Comparison of ENCODE assay signal across 15 cellular contexts in the genomic region with DNA sequence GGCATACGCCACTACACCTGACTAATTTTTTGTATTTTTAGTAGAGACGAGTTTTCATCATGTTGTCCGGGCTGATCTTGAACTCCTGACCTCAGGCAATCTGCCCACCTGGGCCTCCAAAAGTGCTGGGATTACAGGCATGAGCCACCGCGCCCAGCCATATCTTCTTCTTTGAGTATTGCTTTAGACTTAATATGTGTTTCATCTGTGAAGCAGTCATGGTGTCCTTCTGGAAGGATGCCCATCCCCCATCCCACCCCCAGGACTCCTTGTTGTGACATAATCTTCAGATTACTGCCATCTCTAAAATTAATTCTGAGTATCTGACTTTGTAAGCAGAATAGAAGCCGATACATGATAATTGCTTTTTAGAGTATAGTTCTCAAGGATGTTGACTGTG. TPM values are rescaled to one million over a fixed set of nuclear protein-coding genes. Genes with fewer than 3 reads are reported as not detected.
DNase-seq lines count a peak whose midpoint lies in the region; ATAC-seq and TF ChIP-seq lines count a peak whose summit lies in the region.
"Had no signal": no experiment of that assay in that cellular context is flagged by ENCODE, and none has a peak within 500 bp of the region (broad histone marks: within the 10 kb centered on the region; RNA-seq: fewer than 3 reads in every experiment).

No MANE protein-coding gene starts in this region.

- peaks cover 2 to 10% (median 4%) of the 10 kb centered on the region in 3 donors for H3K9me3 Mint-ChIP-seq in T-cell
- H3K9me3 Mint-ChIP-seq in endothelial cell (ENCODE audit: unreplicated experiment): no peaks in the 10 kb centered on the region

- no peaks in the 10 kb centered on the region for H3K9me3 ChIP-seq in colonic mucosa
- H3K9me3 ChIP-seq in spleen: peaks cover 7 to 17% (median 13%) of the 10 kb centered on the region in 8 donors
- H3K9me3 ChIP-seq in hepatocyte (ENCODE audit: low read depth): peaks cover 14% of the 10 kb centered on the region
- H3K9me3 ChIP-seq: BE2C had no signal

- TF ChIP-seq CTCF in endothelial cell (IDR thresholded peaks at IDR 0.05; ENCODE audit: unreplicated experiment) (no peak), colonic mucosa (IDR thresholded peaks at IDR 0.05) (no peak), spleen (IDR thresholded peaks at IDR 0.05 in 8 of 11, conservative IDR thresholded peaks at IDR 0.05 in 3 of 11) (no peak), hepatocyte (IDR thresholded peaks at IDR 0.05; ENCODE audit: poor library complexity) (no peak)

- TF ChIP-seq POLR2A in spleen (IDR thresholded peaks at IDR 0.05): no peak

- H3K27me3 Mint-ChIP-seq in T-cell (no peaks in the 10 kb centered on the region), endothelial cell (ENCODE audit: unreplicated experiment) (peaks cover 3% of the 10 kb centered on the region)

- no peak overlapping the region for H3K27ac ChIP-seq in colonic mucosa
- H3K27ac ChIP-seq in spleen: no peak overlapping the region
- H3K27ac ChIP-seq in hepatocyte: no peak overlapping the region
- H3K27ac ChIP-seq: C4-2B, GM23248 had no signal

- no peaks in the 10 kb centered on the region for H3K4me1 ChIP-seq in colonic mucosa
- peaks cover 0 to under 1% (median 0%) of the 10 kb centered on the region in 6 donors for H3K4me1 ChIP-seq in spleen
- H3K4me1 ChIP-seq in hepatocyte (ENCODE audit: insufficient read depth): no peaks in the 10 kb centered on the region
- H3K4me1 ChIP-seq: BE2C had no signal

- 93 to 97% (median 95%) methylated on average over 6 of the region's 6 CpGs for WGBS in spleen, 5 donors
- 97% methylated on average over 6 of the region's 6 CpGs for WGBS in hepatocyte (ENCODE audit: low lambda C conversion rate, missing lambda C conversion rate)

- H3K9ac ChIP-seq in colonic mucosa (ENCODE audit: low read depth in 2 of 2, low read length in 2 of 2): no peak overlapping the region
- H3K9ac ChIP-seq: GM23248 had no signal

- H3K27me3 ChIP-seq in colonic mucosa: no peaks in the 10 kb centered on the region
- H3K27me3 ChIP-seq in spleen (replicated peaks in 1 of 7): no peaks in the 10 kb centered on the region
- H3K27me3 ChIP-seq in hepatocyte: no peaks in the 10 kb centered on the region
- H3K27me3 ChIP-seq: BE2C had no signal

- H3K36me3 Mint-ChIP-seq in T-cell (peaks cover 63% of the 10 kb centered on the region), endothelial cell (ENCODE audit: low read depth, unreplicated experiment) (peaks cover 52% of the 10 kb centered on the region)

- peak overlapping the region; percentile 22 to 70 for H3K27ac Mint-ChIP-seq in T-cell
- H3K27ac Mint-ChIP-seq in endothelial cell (ENCODE audit: unreplicated experiment): peak overlapping the region; percentile 48

- DNase-seq in left ventricle myocardium superior (no peak), Right ventricle myocardium inferior (ENCODE audit: missing footprints) (no peak), T-cell (no peak), endothelial cell (ENCODE audit: low spot score) (no peak), colonic mucosa (no peak), spleen (no peak), hepatocyte (ENCODE audit: low spot score) (no peak)
- DNase-seq: BE2C; CD8-positive, alpha-beta T cell; COR-L47; DMS53; GM23248 had no signal

- H3K79me2 ChIP-seq in hepatocyte: no peaks in the 10 kb centered on the region

- CTCF ChIA-PET in T-cell (lab: Charles Lee): interaction anchor here in 1 of 2 donors (0.5 kb wide), 1 partner anchor 1107 kb away, joined by 4 read pairs; no protein-coding TSS in a partner anchor

- no peak overlapping the region for H3K4me2 ChIP-seq in hepatocyte

- peak; percentile 6 for ATAC-seq in left ventricle myocardium superior
- no peak for ATAC-seq in Right ventricle myocardium inferior
- no peak for ATAC-seq in T-cell (replicated peaks in 1 of 4)
- ATAC-seq: CD8-positive, alpha-beta T cell; HCT116; HepG2 had no signal

- no peaks in the 10 kb centered on the region for H3K9me2 ChIP-seq in hepatocyte (replicated peaks; ENCODE audit: insufficient read depth)

- H3K4me3 Mint-ChIP-seq in T-cell (no peak overlapping the region), endothelial cell (ENCODE audit: unreplicated experiment) (no peak overlapping the region)
- H3K4me3 Mint-ChIP-seq: CD8-positive, alpha-beta T cell had no signal

- H3K4me1 Mint-ChIP-seq in T-cell: peaks cover 2 to 13% (median 2%) of the 10 kb centered on the region in 3 donors
- H3K4me1 Mint-ChIP-seq in endothelial cell (ENCODE audit: unreplicated experiment): no peaks in the 10 kb centered on the region

- H3K4me3 ChIP-seq in colonic mucosa (no peak overlapping the region), spleen (no peak overlapping the region), hepatocyte (no peak overlapping the region)
- H3K4me3 ChIP-seq: GM23248 had no signal

- no peak overlapping the region for H2AFZ ChIP-seq in hepatocyte
- H2AFZ ChIP-seq: GM23248 had no signal

- intact Hi-C loops in left ventricle myocardium superior (cut with micrococcal nuclease) (no loop called here), Right ventricle myocardium inferior (cut with DNase I) (no loop called here), colonic mucosa (cut with DNase I) (loop anchor here (5.0 kb wide), 1 partner anchor 55 kb away; the partner anchor contains the start of gene KLHL25), spleen (cut with DNase I; ENCODE audit: low total_unique reads) (loop anchor here (10.0 kb wide), 1 partner anchor 58 kb away; the partner anchor contains the start of gene KLHL25)

- H3K36me3 ChIP-seq in colonic mucosa (peaks cover 32% of the 10 kb centered on the region), spleen (peaks cover 15 to 100% (median 90%) of the 10 kb centered on the region in 6 donors), hepatocyte (replicated peaks; ENCODE audit: insufficient read depth, low read depth) (peaks cover 3% of the 10 kb centered on the region)

- POLR2A ChIA-PET in T-cell (lab: Charles Lee): interaction anchor here (0.5 to 0.6 kb wide), 2 partner anchors 356 kb away, joined by 3 to 5 read pairs; no protein-coding TSS in a partner anchor

- H4K20me1 ChIP-seq in hepatocyte (ENCODE audit: insufficient read depth, poor library complexity, severe bottlenecking): no peaks in the 10 kb centered on the region

RNA-seq across cellular contexts. Expression of gene KLHL25, which starts 57.7 kb away (rescaled TPM):
- total RNA-seq in left ventricle myocardium superior: 3.8 TPM
- 4.5 TPM for total RNA-seq in Right ventricle myocardium inferior
- total RNA-seq in T-cell: 10 to 100 TPM in 4 of 5 donors, 1 to 10 TPM in 1; 7.9 to 16.7 (median 13.6) TPM
- total RNA-seq in endothelial cell (ENCODE audit: unreplicated experiment): 7.4 TPM
- 10 to 100 TPM in 1 of 2 donors, 1 to 10 TPM in 1; 6.6 to 12.7 TPM for total RNA-seq in colonic mucosa
- total RNA-seq in spleen: 1 to 10 TPM; 2.7 to 4.6 (median 4.0) TPM
- polyA plus RNA-seq in spleen: 1 to 10 TPM in 2 of 3 donors, under 1 TPM in 1; 1.00 to 2.4 (median 1.7) TPM
- total RNA-seq in hepatocyte: 5.9 and 10.0 TPM in 2 replicates
- polyA plus RNA-seq in hepatocyte: 3.7 and 3.9 TPM in 2 replicates

Comparison
In these comparisons a context has a peak if more than half of its experiments do, and no peak if none do; other contexts are left out.
1. intact Hi-C loops: an anchor here in colonic mucosa (5.0 kb wide) and spleen (10.0 kb wide); none called in left ventricle myocardium superior and Right ventricle myocardium inferior.